11 cellular contexts compared by ENCODE assay signal in genomic region chr18:51053822-51054221, GRCh38. TPM values are rescaled to one million over a fixed set of nuclear protein-coding genes. Genes with fewer than 3 reads are reported as not detected.
DNase-seq lines count a peak whose midpoint lies in the region; ATAC-seq and TF ChIP-seq lines count a peak whose summit lies in the region.
"Had no signal": no experiment of that assay in that cellular context is flagged by ENCODE, and none has a peak within 500 bp of the region (broad histone marks: within the 10 kb centered on the region; RNA-seq: fewer than 3 reads in every experiment).

No MANE protein-coding gene starts in this region.

- H3K4me1 ChIP-seq in BE2C: no peaks in the 10 kb centered on the region

- no peak overlapping the region for H3K4me3 ChIP-seq in BE2C (ENCODE audit: low read depth, low read length)

- H3K36me3 ChIP-seq in BE2C: no peaks in the 10 kb centered on the region

- H3K27me3 ChIP-seq in BE2C: no peaks in the 10 kb centered on the region

- DNase-seq in M059J (ENCODE audit: low read depth) (peak; percentile 25), kidney tubule cell (ENCODE audit: low spot score) (peak; percentile 15), GM10266 (ENCODE audit: extremely low spot score) (no peak), NAMALWA (ENCODE audit: low spot score) (no peak), NCI-H2227 treated with DMSO at 0.1 percent for 48 hours (lab: John Stamatoyannopoulos, UW) (no peak), BE2C (no peak)
- DNase-seq: amniotic stem cell, NCI-H1436 had no signal

- H3K9me3 ChIP-seq in BE2C: no peaks in the 10 kb centered on the region

- TF ChIP-seq POLR2A in GM18505 (IDR thresholded peaks at IDR 0.05; ENCODE audit: borderline replicate concordance, extremely low read depth, insufficient read depth, insufficient read length): no peak

- ATAC-seq in GM18505 (IDR thresholded peaks at IDR 0.05; ENCODE audit: unreplicated experiment) (peak; percentile 63), GM21576 (IDR thresholded peaks at IDR 0.05; ENCODE audit: unreplicated experiment) (peak; percentile 67)
- ATAC-seq: HCT116 had no signal

- TF ChIP-seq CTCF in GM10266 (IDR thresholded peaks at IDR 0.05; ENCODE audit: control insufficient read depth, insufficient read depth, low read depth, missing control alignments) (no peak), BE2C (IDR thresholded peaks at IDR 0.05; ENCODE audit: low read depth, low read length) (no peak)

RNA-seq across cellular contexts. Expression of gene SMAD4, which starts 23.8 kb away (rescaled TPM):
- total RNA-seq in M059J (2014; rRNA removed; shearing (Covaris generic)): 73.1 and 110 TPM in 2 replicates
- polyA plus RNA-seq in BE2C (2012; ENCODE audit: insufficient read depth, insufficient read length, low read depth): 30.0 TPM

Comparison
In these comparisons a context has a peak if more than half of its experiments do, and no peak if none do; other contexts are left out.
1. DNase-seq: peak in M059J (single experiment) and kidney tubule cell (single experiment); none in GM10266 (single experiment), NAMALWA (single experiment), NCI-H2227 treated with DMSO at 0.1 percent for 48 hours (single experiment) and BE2C (single experiment).